Comparison of ENCODE assay signal across 2 cellular contexts in genomic region chr2:69056071-69056470, GRCh38.
TF ChIP-seq lines count a peak whose summit lies in the region.

No MANE protein-coding gene starts in this region.

TF ChIP-seq in liver, 16 proteins besides CTCF, POLR2A, EP300 and RAD21 (continued from another document):
- TF ChIP-seq ZBTB33 (IDR thresholded peaks at IDR 0.05): no peak
- no peak for TF ChIP-seq ATF3 (IDR thresholded peaks at IDR 0.05)
- peak; percentile 17 for TF ChIP-seq SP1 (IDR thresholded peaks at IDR 0.05)
- peak; percentile 26 for TF ChIP-seq YY1 (IDR thresholded peaks at IDR 0.05)
- no peak for TF ChIP-seq GABPA (IDR thresholded peaks at IDR 0.05 in 1 of 2, conservative IDR thresholded peaks at IDR 0.05 in 1 of 2)
- no peak for TF ChIP-seq FOXA2 (IDR thresholded peaks at IDR 0.05)
- no peak for TF ChIP-seq FOXA1 (IDR thresholded peaks at IDR 0.05)
- TF ChIP-seq HNF4G (IDR thresholded peaks at IDR 0.05): no peak
- peak in 1 of 2 donors; percentile 35 for TF ChIP-seq RXRA (IDR thresholded peaks at IDR 0.05)
- TF ChIP-seq REST (IDR thresholded peaks at IDR 0.05): no peak
- no peak for TF ChIP-seq EGR1 (IDR thresholded peaks at IDR 0.05; ENCODE audit: low read depth in 2 of 2)
- no peak for TF ChIP-seq TAF1 (conservative IDR thresholded peaks at IDR 0.05)
TF ChIP-seq in liver: peak in this region for 4.

TF ChIP-seq in HepG2, 621 proteins besides CTCF, POLR2A, EP300 and RAD21 (continued from another document):
- TF ChIP-seq SMYD3 (CRISPR knock-in tag; IDR thresholded peaks at IDR 0.05) (no peak), ZNF615 (CRISPR knock-in tag; IDR thresholded peaks at IDR 0.05; ENCODE audit: borderline replicate concordance) (no peak), MAFK (conservative IDR thresholded peaks at IDR 0.05 in 1 of 2, IDR thresholded peaks at IDR 0.05 in 1 of 2; ENCODE audit: low read length in 2 of 2) (peak in 1 of 2 experiments; percentile 34; a peak in 1 of 4 replicates)
TF ChIP-seq in HepG2: peak in this region for 1.
